Comparison of ENCODE assay signal across 18 cellular contexts in the genomic region with DNA sequence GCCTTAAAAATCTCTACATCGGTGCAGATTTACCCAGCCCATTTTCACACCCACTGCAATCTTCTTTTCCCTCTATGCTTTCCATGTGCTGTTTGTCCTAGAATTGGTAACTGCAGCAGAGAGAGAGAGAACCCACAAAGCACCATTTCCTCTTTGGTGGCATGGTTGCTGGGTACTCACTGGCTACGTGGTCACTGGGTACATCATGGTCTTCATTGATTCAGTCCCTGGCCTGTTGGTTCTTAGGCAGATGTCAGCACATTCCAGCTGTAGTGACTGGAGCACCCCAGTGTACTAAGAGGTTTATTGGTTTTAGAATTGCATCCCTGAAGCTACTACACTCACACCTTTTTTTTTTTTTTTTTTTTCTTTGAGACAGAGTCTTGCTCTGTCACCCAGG.
A peak's percentile ranks its signal among the peaks of the same experiment; 100 is the strongest.
DNase-seq lines count a peak whose midpoint lies in the region; ATAC-seq and TF ChIP-seq lines count a peak whose summit lies in the region.
"Had no signal": no experiment of that assay in that cellular context is flagged by ENCODE, and none has a peak within 500 bp of the region (broad histone marks: within the 10 kb centered on the region; RNA-seq: fewer than 3 reads in every experiment).

No MANE protein-coding gene starts in this region.

- no peak for DNase-seq in activated CD4-positive, alpha-beta T cell treated with anti-CD3 and anti-CD28 coated beads, Interleukin-2, amount 10 ng/mL, durations not matched to agents 7 days and 5 days
- no peak for DNase-seq in activated CD4-positive, alpha-beta T cell treated with anti-CD3 and anti-CD28 coated beads for 1 hour
- DNase-seq in NB4 (ENCODE audit: low read depth), result peak; percentile 17
- no peak for DNase-seq in activated T-helper 1 cell treated with anti-CD3 and anti-CD28 coated beads, Interleukin-12 subunit alpha, Interleukin-12 subunit beta, Interleukin-2, Interleukin-4 antibody, amounts not matched to agents 30 ng/mL and 10 ng/mL and 1 ng/mL, durations not matched to agents 14 hours and 24 hours and 36 hours (ENCODE audit: low spot score)
- DNase-seq in upper lobe of right lung, result no peak
- DNase-seq: CD8-positive, alpha-beta T cell; DMS79 treated with DMSO at 0.1 percent for 48 hours; GOT3; KBM-7; NCI-H1105; NCI-H1694 treated with DMSO at 0.1 percent for 48 hours; NCI-H2107; NCI-H2227 treated with DMSO at 0.1 percent for 48 hours; NCI-H524 treated with DMSO at 0.1 percent for 48 hours; OCI-M1 had no signal

- no peak for TF ChIP-seq CTCF in NB4 (IDR thresholded peaks at IDR 0.05; ENCODE audit: low read depth, low read length)
- TF ChIP-seq CTCF in upper lobe of right lung (IDR thresholded peaks at IDR 0.05), result no peak

- H3K27ac ChIP-seq in temporal lobe (ENCODE audit: low read depth, low read length), result peak overlapping the region; percentile 62
- H3K27ac ChIP-seq in upper lobe of right lung, result no peak overlapping the region

- no peaks in the 10 kb centered on the region for H3K36me3 ChIP-seq in upper lobe of right lung

- no peaks in the 10 kb centered on the region for H3K27me3 Mint-ChIP-seq in activated CD4-positive, alpha-beta T cell treated with anti-CD3 and anti-CD28 coated beads, Interleukin-2, amount 10 ng/mL, durations not matched to agents 7 days and 5 days
- no peaks in the 10 kb centered on the region for H3K27me3 Mint-ChIP-seq in activated T-helper 1 cell treated with anti-CD3 and anti-CD28 coated beads, Interleukin-12 subunit alpha, Interleukin-12 subunit beta, Interleukin-2, Interleukin-4 antibody, amounts not matched to agents 30 ng/mL and 10 ng/mL and 1 ng/mL, durations not matched to agents 14 hours and 24 hours and 36 hours (ENCODE audit: insufficient read depth)

- ATAC-seq in GM21528 (IDR thresholded peaks at IDR 0.05; ENCODE audit: low FRiP score, unreplicated experiment) (no peak), HG03457 (IDR thresholded peaks at IDR 0.05; ENCODE audit: unreplicated experiment) (no peak), upper lobe of right lung (no peak)
- ATAC-seq: CD8-positive, alpha-beta T cell had no signal

- H3K4me1 Mint-ChIP-seq in activated CD4-positive, alpha-beta T cell treated with anti-CD3 and anti-CD28 coated beads, Interleukin-2, amount 10 ng/mL, durations not matched to agents 7 days and 5 days, result peaks cover 30% of the 10 kb centered on the region
- H3K4me1 Mint-ChIP-seq in activated T-helper 1 cell treated with anti-CD3 and anti-CD28 coated beads, Interleukin-12 subunit alpha, Interleukin-12 subunit beta, Interleukin-2, Interleukin-4 antibody, amounts not matched to agents 30 ng/mL and 10 ng/mL and 1 ng/mL, durations not matched to agents 14 hours and 24 hours and 36 hours (ENCODE audit: low read depth), result peaks cover 60% of the 10 kb centered on the region

- no peaks in the 10 kb centered on the region for H3K9me3 ChIP-seq in upper lobe of right lung

- no peak for TF ChIP-seq POLR2A in NB4 (IDR thresholded peaks at IDR 0.05; ENCODE audit: extremely low read depth, insufficient read length)

- H3K4me3 Mint-ChIP-seq in activated CD4-positive, alpha-beta T cell treated with anti-CD3 and anti-CD28 coated beads, Interleukin-2, amount 10 ng/mL, durations not matched to agents 7 days and 5 days, result no peak overlapping the region
- no peak overlapping the region for H3K4me3 Mint-ChIP-seq in activated T-helper 1 cell treated with anti-CD3 and anti-CD28 coated beads, Interleukin-12 subunit alpha, Interleukin-12 subunit beta, Interleukin-2, Interleukin-4 antibody, amounts not matched to agents 30 ng/mL and 10 ng/mL and 1 ng/mL, durations not matched to agents 14 hours and 24 hours and 36 hours
- H3K4me3 Mint-ChIP-seq: CD8-positive, alpha-beta T cell had no signal

- H3K4me3 ChIP-seq in NB4 (ENCODE audit: low read depth, low read length) (no peak overlapping the region), upper lobe of right lung (no peak overlapping the region)

- H3K36me3 Mint-ChIP-seq in activated CD4-positive, alpha-beta T cell treated with anti-CD3 and anti-CD28 coated beads, Interleukin-2, amount 10 ng/mL, durations not matched to agents 7 days and 5 days (ENCODE audit: low read depth), result peaks cover 30% of the 10 kb centered on the region
- peaks cover 41% of the 10 kb centered on the region for H3K36me3 Mint-ChIP-seq in activated T-helper 1 cell treated with anti-CD3 and anti-CD28 coated beads, Interleukin-12 subunit alpha, Interleukin-12 subunit beta, Interleukin-2, Interleukin-4 antibody, amounts not matched to agents 30 ng/mL and 10 ng/mL and 1 ng/mL, durations not matched to agents 14 hours and 24 hours and 36 hours (ENCODE audit: low read depth)

- H3K27ac Mint-ChIP-seq in activated CD4-positive, alpha-beta T cell treated with anti-CD3 and anti-CD28 coated beads, Interleukin-2, amount 10 ng/mL, durations not matched to agents 7 days and 5 days, result peak overlapping the region; percentile 50
- H3K27ac Mint-ChIP-seq in activated T-helper 1 cell treated with anti-CD3 and anti-CD28 coated beads, Interleukin-12 subunit alpha, Interleukin-12 subunit beta, Interleukin-2, Interleukin-4 antibody, amounts not matched to agents 30 ng/mL and 10 ng/mL and 1 ng/mL, durations not matched to agents 14 hours and 24 hours and 36 hours, result peak overlapping the region; percentile 34
- H3K27ac Mint-ChIP-seq: CD8-positive, alpha-beta T cell had no signal

- H3K27me3 ChIP-seq in upper lobe of right lung, result no peaks in the 10 kb centered on the region

- H3K4me1 ChIP-seq in upper lobe of right lung, result peaks cover 5% of the 10 kb centered on the region

- peaks cover 3% of the 10 kb centered on the region for H3K9me3 Mint-ChIP-seq in activated CD4-positive, alpha-beta T cell treated with anti-CD3 and anti-CD28 coated beads, Interleukin-2, amount 10 ng/mL, durations not matched to agents 7 days and 5 days
- H3K9me3 Mint-ChIP-seq in activated T-helper 1 cell treated with anti-CD3 and anti-CD28 coated beads, Interleukin-12 subunit alpha, Interleukin-12 subunit beta, Interleukin-2, Interleukin-4 antibody, amounts not matched to agents 30 ng/mL and 10 ng/mL and 1 ng/mL, durations not matched to agents 14 hours and 24 hours and 36 hours, result peaks cover 11% of the 10 kb centered on the region

- POLR2A ChIA-PET in activated CD4-positive, alpha-beta T cell treated with anti-CD3 and anti-CD28 coated beads, Interleukin-2, amount 10 ng/mL, durations not matched to agents 7 days and 5 days (lab: Charles Lee), result no interaction called here

- intact Hi-C loops in activated T-helper 1 cell treated with anti-CD3 and anti-CD28 coated beads, Interleukin-12 subunit alpha, Interleukin-12 subunit beta, Interleukin-2, Interleukin-4 antibody, amounts not matched to agents 30 ng/mL and 10 ng/mL and 1 ng/mL, durations not matched to agents 14 hours and 24 hours and 36 hours (cut with micrococcal nuclease), result loop anchor here (10.0 kb wide), 1 partner anchor 254 kb away; no protein-coding TSS in a partner anchor
- intact Hi-C loops in upper lobe of right lung (cut with DNase I), result no loop called here

- CTCF ChIA-PET in activated CD4-positive, alpha-beta T cell treated with anti-CD3 and anti-CD28 coated beads, Interleukin-2, amount 10 ng/mL, durations not matched to agents 7 days and 5 days (lab: Charles Lee), result interaction anchor here (1.2 kb wide), 1 partner anchor 12 kb away, joined by 5 read pairs; no protein-coding TSS in a partner anchor
